ENCODE assay signal across 1 cellular context in genomic region chrX:55839480-55839879, GRCh38.
TF ChIP-seq lines count a peak whose summit lies in the region.

No MANE protein-coding gene starts in this region.

TF ChIP-seq in WTC11, 78 proteins besides CTCF, POLR2A, EP300 and RAD21:
- TF ChIP-seq ZNF219 (CRISPR knock-in tag; IDR thresholded peaks at IDR 0.05; ENCODE audit: borderline replicate concordance) (no peak), SMAD3 (CRISPR knock-in tag; IDR thresholded peaks at IDR 0.05; ENCODE audit: borderline replicate concordance) (no peak), AR (CRISPR knock-in tag; IDR thresholded peaks at IDR 0.05) (no peak), ZNF281 (CRISPR knock-in tag; IDR thresholded peaks at IDR 0.05) (no peak), E2F1 (CRISPR knock-in tag; IDR thresholded peaks at IDR 0.05) (no peak), JAZF1 (CRISPR knock-in tag; IDR thresholded peaks at IDR 0.05) (no peak), ZNF532 (CRISPR knock-in tag; IDR thresholded peaks at IDR 0.05; ENCODE audit: borderline replicate concordance) (no peak), PREB (CRISPR knock-in tag; IDR thresholded peaks at IDR 0.05; ENCODE audit: borderline replicate concordance) (no peak)
